In the genomic region with DNA sequence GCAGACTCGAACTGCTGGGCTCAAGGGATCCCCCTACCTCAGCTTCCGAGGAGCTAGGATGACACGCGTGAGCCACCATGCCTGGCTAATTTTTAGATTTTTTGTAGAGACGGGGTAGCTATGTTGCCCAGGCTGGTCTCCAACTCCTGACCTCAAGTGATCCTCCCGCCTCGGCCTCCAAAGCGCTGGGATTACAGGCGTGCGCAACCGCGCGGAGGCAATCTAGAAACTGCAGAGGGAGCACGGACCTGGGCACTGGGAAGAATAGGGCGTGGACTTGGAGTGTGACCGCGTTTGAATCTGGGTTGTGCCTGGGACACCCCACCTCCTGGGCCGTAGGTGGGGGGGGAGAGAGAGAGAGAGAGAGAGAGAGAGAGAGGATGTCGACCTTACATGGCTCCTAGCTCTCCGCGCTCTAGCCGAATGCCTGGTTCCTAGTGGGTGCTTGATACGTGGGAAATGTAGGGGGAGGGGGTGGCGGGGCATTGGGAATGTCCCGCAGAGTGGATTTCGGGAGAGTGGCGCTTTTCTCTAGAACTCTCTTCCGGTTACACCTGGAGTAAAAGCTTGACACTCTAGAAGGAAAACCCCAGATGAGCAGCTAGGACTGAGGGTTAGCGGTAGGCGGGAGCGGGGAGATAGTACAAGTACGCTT, we compare ENCODE assay signal across 2 cellular contexts.
TF ChIP-seq lines count a peak whose summit lies in the region.

No MANE protein-coding gene starts in this region.

TF ChIP-seq in SK-N-SH, 30 proteins besides CTCF, POLR2A, EP300 and RAD21 (continued from another document):
- TF ChIP-seq, protein P1, sequence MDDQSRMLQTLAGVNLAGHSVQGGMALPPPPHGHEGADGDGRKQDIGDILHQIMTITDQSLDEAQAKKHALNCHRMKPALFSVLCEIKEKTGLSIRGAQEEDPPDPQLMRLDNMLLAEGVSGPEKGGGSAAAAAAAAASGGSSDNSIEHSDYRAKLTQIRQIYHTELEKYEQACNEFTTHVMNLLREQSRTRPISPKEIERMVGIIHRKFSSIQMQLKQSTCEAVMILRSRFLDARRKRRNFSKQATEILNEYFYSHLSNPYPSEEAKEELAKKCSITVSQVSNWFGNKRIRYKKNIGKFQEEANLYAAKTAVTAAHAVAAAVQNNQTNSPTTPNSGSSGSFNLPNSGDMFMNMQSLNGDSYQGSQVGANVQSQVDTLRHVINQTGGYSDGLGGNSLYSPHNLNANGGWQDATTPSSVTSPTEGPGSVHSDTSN (IDR thresholded peaks at IDR 0.05), result no peak
- TF ChIP-seq ELF1 (IDR thresholded peaks at IDR 0.05), result no peak

TF ChIP-seq in SK-N-SH treated with all-trans-retinoic acid at 6 μM for 48 hours, 23 proteins besides CTCF, POLR2A, EP300 and RAD21 (continued from another document):
- TF ChIP-seq, protein P2, sequence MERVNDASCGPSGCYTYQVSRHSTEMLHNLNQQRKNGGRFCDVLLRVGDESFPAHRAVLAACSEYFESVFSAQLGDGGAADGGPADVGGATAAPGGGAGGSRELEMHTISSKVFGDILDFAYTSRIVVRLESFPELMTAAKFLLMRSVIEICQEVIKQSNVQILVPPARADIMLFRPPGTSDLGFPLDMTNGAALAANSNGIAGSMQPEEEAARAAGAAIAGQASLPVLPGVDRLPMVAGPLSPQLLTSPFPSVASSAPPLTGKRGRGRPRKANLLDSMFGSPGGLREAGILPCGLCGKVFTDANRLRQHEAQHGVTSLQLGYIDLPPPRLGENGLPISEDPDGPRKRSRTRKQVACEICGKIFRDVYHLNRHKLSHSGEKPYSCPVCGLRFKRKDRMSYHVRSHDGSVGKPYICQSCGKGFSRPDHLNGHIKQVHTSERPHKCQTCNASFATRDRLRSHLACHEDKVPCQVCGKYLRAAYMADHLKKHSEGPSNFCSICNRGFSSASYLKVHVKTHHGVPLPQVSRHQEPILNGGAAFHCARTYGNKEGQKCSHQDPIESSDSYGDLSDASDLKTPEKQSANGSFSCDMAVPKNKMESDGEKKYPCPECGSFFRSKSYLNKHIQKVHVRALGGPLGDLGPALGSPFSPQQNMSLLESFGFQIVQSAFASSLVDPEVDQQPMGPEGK (CRISPR knock-in tag; IDR thresholded peaks at IDR 0.05; ENCODE audit: borderline replicate concordance), result no peak
- TF ChIP-seq, protein P3, sequence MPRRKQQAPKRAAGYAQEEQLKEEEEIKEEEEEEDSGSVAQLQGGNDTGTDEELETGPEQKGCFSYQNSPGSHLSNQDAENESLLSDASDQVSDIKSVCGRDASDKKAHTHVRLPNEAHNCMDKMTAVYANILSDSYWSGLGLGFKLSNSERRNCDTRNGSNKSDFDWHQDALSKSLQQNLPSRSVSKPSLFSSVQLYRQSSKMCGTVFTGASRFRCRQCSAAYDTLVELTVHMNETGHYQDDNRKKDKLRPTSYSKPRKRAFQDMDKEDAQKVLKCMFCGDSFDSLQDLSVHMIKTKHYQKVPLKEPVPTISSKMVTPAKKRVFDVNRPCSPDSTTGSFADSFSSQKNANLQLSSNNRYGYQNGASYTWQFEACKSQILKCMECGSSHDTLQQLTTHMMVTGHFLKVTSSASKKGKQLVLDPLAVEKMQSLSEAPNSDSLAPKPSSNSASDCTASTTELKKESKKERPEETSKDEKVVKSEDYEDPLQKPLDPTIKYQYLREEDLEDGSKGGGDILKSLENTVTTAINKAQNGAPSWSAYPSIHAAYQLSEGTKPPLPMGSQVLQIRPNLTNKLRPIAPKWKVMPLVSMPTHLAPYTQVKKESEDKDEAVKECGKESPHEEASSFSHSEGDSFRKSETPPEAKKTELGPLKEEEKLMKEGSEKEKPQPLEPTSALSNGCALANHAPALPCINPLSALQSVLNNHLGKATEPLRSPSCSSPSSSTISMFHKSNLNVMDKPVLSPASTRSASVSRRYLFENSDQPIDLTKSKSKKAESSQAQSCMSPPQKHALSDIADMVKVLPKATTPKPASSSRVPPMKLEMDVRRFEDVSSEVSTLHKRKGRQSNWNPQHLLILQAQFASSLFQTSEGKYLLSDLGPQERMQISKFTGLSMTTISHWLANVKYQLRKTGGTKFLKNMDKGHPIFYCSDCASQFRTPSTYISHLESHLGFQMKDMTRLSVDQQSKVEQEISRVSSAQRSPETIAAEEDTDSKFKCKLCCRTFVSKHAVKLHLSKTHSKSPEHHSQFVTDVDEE (CRISPR knock-in tag; IDR thresholded peaks at IDR 0.05), result no peak
- TF ChIP-seq ZNF70 (CRISPR knock-in tag; IDR thresholded peaks at IDR 0.05) (no peak), PPARA (CRISPR knock-in tag; IDR thresholded peaks at IDR 0.05; ENCODE audit: borderline replicate concordance) (no peak)
- TF ChIP-seq, protein P4, sequence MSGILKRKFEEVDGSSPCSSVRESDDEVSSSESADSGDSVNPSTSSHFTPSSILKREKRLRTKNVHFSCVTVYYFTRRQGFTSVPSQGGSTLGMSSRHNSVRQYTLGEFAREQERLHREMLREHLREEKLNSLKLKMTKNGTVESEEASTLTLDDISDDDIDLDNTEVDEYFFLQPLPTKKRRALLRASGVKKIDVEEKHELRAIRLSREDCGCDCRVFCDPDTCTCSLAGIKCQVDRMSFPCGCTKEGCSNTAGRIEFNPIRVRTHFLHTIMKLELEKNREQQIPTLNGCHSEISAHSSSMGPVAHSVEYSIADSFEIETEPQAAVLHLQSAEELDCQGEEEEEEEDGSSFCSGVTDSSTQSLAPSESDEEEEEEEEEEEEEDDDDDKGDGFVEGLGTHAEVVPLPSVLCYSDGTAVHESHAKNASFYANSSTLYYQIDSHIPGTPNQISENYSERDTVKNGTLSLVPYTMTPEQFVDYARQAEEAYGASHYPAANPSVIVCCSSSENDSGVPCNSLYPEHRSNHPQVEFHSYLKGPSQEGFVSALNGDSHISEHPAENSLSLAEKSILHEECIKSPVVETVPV (CRISPR knock-in tag; IDR thresholded peaks at IDR 0.05), result no peak
TF ChIP-seq in SK-N-SH treated with all-trans-retinoic acid at 6 μM for 48 hours: peak in this region for 0.
